30 cellular contexts compared by ENCODE assay signal in genomic region chr12:30964896-30965612, GRCh38. TPM values are rescaled to one million over a fixed set of nuclear protein-coding genes. Genes with fewer than 3 reads are reported as not detected.
"Had no signal": no experiment of that assay in that cellular context is flagged by ENCODE, and none has a peak within 500 bp of the region (broad histone marks: within the 10 kb centered on the region; RNA-seq: fewer than 3 reads in every experiment).

No MANE protein-coding gene starts in this region.

- ATAC-seq: activated CD8-positive, alpha-beta T cell treated with anti-CD3 and anti-CD28 coated beads, Interleukin-2, amount 10 ng/mL, durations not matched to agents 7 days and 5 days; activated naive CD4-positive, alpha-beta T cell treated with anti-CD3 and anti-CD28 coated beads, Interleukin-2, amount 50 U/mL, for 72 hours; activated T-cell treated with anti-CD3 and anti-CD28 coated beads, Interleukin-2, amount 50 U/mL, for 72 hours; foreskin keratinocyte; heart left ventricle had no signal

- H3K36me3 Mint-ChIP-seq: activated naive CD4-positive, alpha-beta T cell treated with anti-CD3 and anti-CD28 coated beads, Interleukin-2, amount 10 ng/mL, durations not matched to agents 7 days and 5 days; activated naive CD4-positive, alpha-beta T cell treated with anti-CD3 and anti-CD28 coated beads, Interleukin-2, amount 50 U/mL, for 72 hours; activated naive CD8-positive, alpha-beta T cell treated with anti-CD3 and anti-CD28 coated beads, Interleukin-2, amount 10 ng/mL, durations not matched to agents 7 days and 5 days; WTC11 had no signal

- H3K36me3 ChIP-seq: ascending aorta, breast epithelium, cardiac muscle cell, colonic mucosa, esophagus muscularis mucosa, gastrocnemius medialis, heart left ventricle had no signal

- DNase-seq: activated CD4-positive, alpha-beta T cell treated with anti-CD3 and anti-CD28 coated beads for 1 hour; activated CD4-positive, alpha-beta T cell treated with anti-CD3 and anti-CD28 coated beads for 4 hours; activated CD4-positive, alpha-beta T cell treated with anti-CD3 and anti-CD28 coated beads, Interleukin-2, amount 10 ng/mL, durations not matched to agents 7 days and 5 days; activated CD4-positive, alpha-beta T cell treated with anti-CD3 and anti-CD28 coated beads, Interleukin-2, amount 50 U/mL, for 48 hours; activated CD8-positive, alpha-beta memory T cell treated with anti-CD3 and anti-CD28 coated beads, Interleukin-2, amount 50 U/mL, for 48 hours; activated CD8-positive, alpha-beta T cell treated with anti-CD3 and anti-CD28 coated beads, Interleukin-2, amount 10 ng/mL, durations not matched to agents 7 days and 5 days; activated gamma-delta T cell; activated naive CD4-positive, alpha-beta T cell; activated naive CD4-positive, alpha-beta T cell treated with anti-CD3 and anti-CD28 coated beads, Interleukin-2, amount 10 ng/mL, durations not matched to agents 7 days and 5 days; activated naive CD8-positive, alpha-beta T cell treated with anti-CD3 and anti-CD28 coated beads, Interleukin-2, amount 10 ng/mL, durations not matched to agents 7 days and 5 days; activated T-cell treated with anti-CD3 and anti-CD28 coated beads for 4 hours; activated T-cell treated with anti-CD3 and anti-CD28 coated beads, Interleukin-2, amount 50 U/mL, for 24 hours; activated T-cell treated with anti-CD3 and anti-CD28 coated beads, Interleukin-2, amount 50 U/mL, for 72 hours; central memory CD4-positive, alpha-beta T cell; colonic mucosa; effector memory CD4-positive, alpha-beta T cell; foreskin keratinocyte; gastrocnemius medialis; glutamatergic neuron; T-helper 2 cell had no signal

- H3K4me1 Mint-ChIP-seq: activated CD4-positive, alpha-beta T cell treated with anti-CD3 and anti-CD28 coated beads, Interleukin-2, amount 10 ng/mL, durations not matched to agents 7 days and 5 days; activated naive CD4-positive, alpha-beta T cell treated with anti-CD3 and anti-CD28 coated beads, Interleukin-2, amount 10 ng/mL, durations not matched to agents 7 days and 5 days; activated naive CD8-positive, alpha-beta T cell treated with anti-CD3 and anti-CD28 coated beads, Interleukin-2, amount 10 ng/mL, durations not matched to agents 7 days and 5 days had no signal

- H3K27me3 ChIP-seq: ascending aorta, breast epithelium, cardiac muscle cell, colonic mucosa, dorsolateral prefrontal cortex, gastrocnemius medialis, heart left ventricle had no signal

- H3K27ac ChIP-seq: ascending aorta, breast epithelium, cardiac muscle cell, colonic mucosa, esophagus muscularis mucosa, foreskin keratinocyte, gastrocnemius medialis, heart left ventricle had no signal

- H3K4me3 ChIP-seq: ascending aorta, breast epithelium, cardiac muscle cell, colonic mucosa, dorsolateral prefrontal cortex, esophagus muscularis mucosa, gastrocnemius medialis, heart left ventricle had no signal

- H3K9me3 ChIP-seq: ascending aorta, breast epithelium, colonic mucosa, esophagus muscularis mucosa, gastrocnemius medialis, heart left ventricle had no signal

- H3K27me3 Mint-ChIP-seq: activated CD4-positive, alpha-beta T cell treated with anti-CD3 and anti-CD28 coated beads, Interleukin-2, amount 10 ng/mL, durations not matched to agents 7 days and 5 days; brain had no signal

- H3K9me3 Mint-ChIP-seq: activated CD4-positive, alpha-beta T cell treated with anti-CD3 and anti-CD28 coated beads, Interleukin-2, amount 10 ng/mL, durations not matched to agents 7 days and 5 days; activated naive CD4-positive, alpha-beta T cell treated with anti-CD3 and anti-CD28 coated beads, Interleukin-2, amount 10 ng/mL, durations not matched to agents 7 days and 5 days; activated naive CD4-positive, alpha-beta T cell treated with anti-CD3 and anti-CD28 coated beads, Interleukin-2, amount 50 U/mL, for 72 hours; activated naive CD8-positive, alpha-beta T cell treated with anti-CD3 and anti-CD28 coated beads, Interleukin-2, amount 10 ng/mL, durations not matched to agents 7 days and 5 days; activated T-cell treated with anti-CD3 and anti-CD28 coated beads, Interleukin-2, amount 50 U/mL, for 24 hours; activated T-cell treated with anti-CD3 and anti-CD28 coated beads, Interleukin-2, amount 50 U/mL, for 72 hours; brain; WTC11 had no signal

- H3K27ac Mint-ChIP-seq: activated CD4-positive, alpha-beta T cell treated with anti-CD3 and anti-CD28 coated beads, Interleukin-2, amount 10 ng/mL, durations not matched to agents 7 days and 5 days; activated CD8-positive, alpha-beta T cell treated with anti-CD3 and anti-CD28 coated beads, Interleukin-2, amount 10 ng/mL, durations not matched to agents 7 days and 5 days; activated naive CD4-positive, alpha-beta T cell treated with anti-CD3 and anti-CD28 coated beads, Interleukin-2, amount 10 ng/mL, durations not matched to agents 7 days and 5 days; activated naive CD4-positive, alpha-beta T cell treated with anti-CD3 and anti-CD28 coated beads, Interleukin-2, amount 50 U/mL, for 72 hours; activated naive CD8-positive, alpha-beta T cell treated with anti-CD3 and anti-CD28 coated beads, Interleukin-2, amount 10 ng/mL, durations not matched to agents 7 days and 5 days; activated T-cell treated with anti-CD3 and anti-CD28 coated beads, Interleukin-2, amount 50 U/mL, for 24 hours; activated T-cell treated with anti-CD3 and anti-CD28 coated beads, Interleukin-2, amount 50 U/mL, for 72 hours; WTC11 had no signal

- H3K4me1 ChIP-seq: ascending aorta, breast epithelium, colonic mucosa, foreskin keratinocyte had no signal

- H3K4me3 Mint-ChIP-seq: activated CD4-positive, alpha-beta T cell treated with anti-CD3 and anti-CD28 coated beads, Interleukin-2, amount 10 ng/mL, durations not matched to agents 7 days and 5 days; activated CD8-positive, alpha-beta T cell treated with anti-CD3 and anti-CD28 coated beads, Interleukin-2, amount 10 ng/mL, durations not matched to agents 7 days and 5 days; activated naive CD4-positive, alpha-beta T cell treated with anti-CD3 and anti-CD28 coated beads, Interleukin-2, amount 10 ng/mL, durations not matched to agents 7 days and 5 days; activated naive CD8-positive, alpha-beta T cell treated with anti-CD3 and anti-CD28 coated beads, Interleukin-2, amount 10 ng/mL, durations not matched to agents 7 days and 5 days; activated T-cell treated with anti-CD3 and anti-CD28 coated beads, Interleukin-2, amount 50 U/mL, for 24 hours; activated T-cell treated with anti-CD3 and anti-CD28 coated beads, Interleukin-2, amount 50 U/mL, for 72 hours; brain; WTC11 had no signal

RNA-seq across cellular contexts. Expression of gene TSPAN11, which starts 38.5 kb away (rescaled TPM):
- total RNA-seq: activated CD4-positive, alpha-beta T cell treated with anti-CD3 and anti-CD28 coated beads, Interleukin-2, amount 10 ng/mL, durations not matched to agents 7 days and 5 days; activated CD8-positive, alpha-beta T cell treated with anti-CD3 and anti-CD28 coated beads, Interleukin-2, amount 10 ng/mL, durations not matched to agents 7 days and 5 days; activated naive CD4-positive, alpha-beta T cell treated with anti-CD3 and anti-CD28 coated beads, Interleukin-2, amount 50 U/mL, for 72 hours; activated naive CD8-positive, alpha-beta T cell treated with anti-CD3 and anti-CD28 coated beads, Interleukin-2, amount 10 ng/mL, durations not matched to agents 7 days and 5 days; foreskin keratinocyte; T-helper 1 cell treated with Interleukin-12 subunit alpha and Interleukin-12 subunit beta and Interleukin-4 antibody, amounts not matched to agents 30 ng/mL and 1 ng/mL, for 36 hours had no signal
